ENCODE assay signal across 8 cellular contexts in genomic region chr14:22598099-22598895, GRCh38. TPM values are rescaled to one million over a fixed set of nuclear protein-coding genes. Genes with fewer than 3 reads are reported as not detected.
DNase-seq lines count a peak whose midpoint lies in the region; ATAC-seq and TF ChIP-seq lines count a peak whose summit lies in the region.

TSS of gene ABHD4 (plus strand) at chr14:22598300. CDS start at chr14:22598307, 7 bp downstream.

- WGBS in testis, 2 donors, result 1% methylated on average over 25 to 49 of the region's 49 CpGs

- H3K9me3 Mint-ChIP-seq in natural killer cell treated with Interleukin-12 subunit alpha and Interleukin-12 subunit beta and Interleukin-15 and Interleukin-18, amount 100 ng/mL, for 72 hours, result no peaks in the 10 kb centered on the region

- peak within 1 kb of the TSS; percentile 89 for H3K4me3 ChIP-seq in PC-3 (ENCODE audit: low read length)
- H3K4me3 ChIP-seq in fibroblast of villous mesenchyme (ENCODE audit: low read depth, low read length), result peak within 1 kb of the TSS; percentile 82
- peak within 1 kb of the TSS; percentile 78 for H3K4me3 ChIP-seq in testis

- peak within 1 kb of the TSS; percentile 80 to 90 for H3K27ac Mint-ChIP-seq in natural killer cell treated with Interleukin-12 subunit alpha and Interleukin-12 subunit beta and Interleukin-15 and Interleukin-18, amount 100 ng/mL, for 72 hours

- H3K4me1 ChIP-seq in PC-3 (ENCODE audit: insufficient read depth, low read length), result peaks cover 50% of the 10 kb centered on the region
- H3K4me1 ChIP-seq in testis, result peaks cover 13% of the 10 kb centered on the region

- ATAC-seq in GM19043 (IDR thresholded peaks at IDR 0.05; ENCODE audit: low read depth, unreplicated experiment), result peak; percentile 68
- peak; percentile 88 for ATAC-seq in HG03432 (IDR thresholded peaks at IDR 0.05; ENCODE audit: unreplicated experiment)
- peak; percentile 82 for ATAC-seq in PC-3
- ATAC-seq in natural killer cell treated with Interleukin-12 subunit alpha and Interleukin-12 subunit beta and Interleukin-15 and Interleukin-18, amount 100 ng/mL, for 72 hours, result peak; percentile 90 to 94

- peaks cover 15% of the 10 kb centered on the region for H3K36me3 Mint-ChIP-seq in natural killer cell treated with Interleukin-12 subunit alpha and Interleukin-12 subunit beta and Interleukin-15 and Interleukin-18, amount 100 ng/mL, for 72 hours

- no peaks in the 10 kb centered on the region for H4K20me1 ChIP-seq in PC-3 (ENCODE audit: low read length)

- peaks cover 36 to 41% of the 10 kb centered on the region in 2 donors for H3K4me1 Mint-ChIP-seq in natural killer cell treated with Interleukin-12 subunit alpha and Interleukin-12 subunit beta and Interleukin-15 and Interleukin-18, amount 100 ng/mL, for 72 hours (ENCODE audit: low read depth in 2 of 2)

- H3K27me3 Mint-ChIP-seq in natural killer cell treated with Interleukin-12 subunit alpha and Interleukin-12 subunit beta and Interleukin-15 and Interleukin-18, amount 100 ng/mL, for 72 hours, result peaks cover 13 to 15% of the 10 kb centered on the region in 2 donors

- TF ChIP-seq CTCF in PC-3 (conservative IDR thresholded peaks at IDR 0.05; ENCODE audit: low read depth, low read length), result no peak
- TF ChIP-seq CTCF in fibroblast of villous mesenchyme (IDR thresholded peaks at IDR 0.05; ENCODE audit: insufficient read depth, low read depth, low read length), result no peak
- no peak for TF ChIP-seq CTCF in testis (IDR thresholded peaks at IDR 0.05)

- CTCF ChIA-PET in PC-3 (lab: Charles Lee), result interaction anchor here (0.6 to 1.4 kb wide), 4 partner anchors 9 to 52 kb away, joined by 4 to 12 read pairs (median 8); partner anchors contain the start of gene DAD1

- H3K27ac ChIP-seq in PC-3 (ENCODE audit: low read length) (peak within 1 kb of the TSS; percentile 68), testis (peak within 1 kb of the TSS; percentile 83 to 89)

- no peaks in the 10 kb centered on the region for H3K27me3 ChIP-seq in PC-3 (ENCODE audit: low read length)
- H3K27me3 ChIP-seq in testis, result no peaks in the 10 kb centered on the region

- H3K9me2 ChIP-seq in PC-3 (replicated peaks; ENCODE audit: low read length), result no peaks in the 10 kb centered on the region

- H3K9me3 ChIP-seq in PC-3 (ENCODE audit: low read length), result no peaks in the 10 kb centered on the region
- H3K9me3 ChIP-seq in testis, result no peaks in the 10 kb centered on the region

- H3K36me3 ChIP-seq in PC-3 (ENCODE audit: low read depth, low read length), result peaks cover 1% of the 10 kb centered on the region; the same call in 1 of the 2 replicates
- no peaks in the 10 kb centered on the region for H3K36me3 ChIP-seq in testis (ENCODE audit: low read depth, missing control alignments)

- peaks cover 16% of the 10 kb centered on the region for H3K79me2 ChIP-seq in PC-3 (ENCODE audit: low read length)

- H2AFZ ChIP-seq in PC-3 (ENCODE audit: low read length), result peak within 1 kb of the TSS; percentile 97

- peaks cover 5% of the 10 kb centered on the region for H3F3A ChIP-seq in PC-3 (ENCODE audit: low read length, unreplicated experiment)

- intact Hi-C loops in PC-3 (cut with micrococcal nuclease) (loop anchor here (2.0 kb wide), 2 partner anchors 27 to 55 kb away; no protein-coding TSS in a partner anchor), testis (cut with DNase I; ENCODE audit: low total_unique reads) (no loop called here)

- peak within 1 kb of the TSS; percentile 73 for H3K9ac ChIP-seq in PC-3 (ENCODE audit: low read length)

- peak within 1 kb of the TSS; percentile 98 for H3K4me3 Mint-ChIP-seq in natural killer cell treated with Interleukin-12 subunit alpha and Interleukin-12 subunit beta and Interleukin-15 and Interleukin-18, amount 100 ng/mL, for 72 hours

- peak; percentile 73 for DNase-seq in CD1c-positive myeloid dendritic cell (ENCODE audit: extremely low spot score)
- peak; percentile 61 for DNase-seq in PC-3
- peak; percentile 58 for DNase-seq in activated gamma-delta T cell treated with Interleukin-2 at 50 U/mL for 16 hours
- DNase-seq in fibroblast of villous mesenchyme (ENCODE audit: low read depth), result peak; percentile 72
- DNase-seq in natural killer cell treated with Interleukin-12 subunit alpha and Interleukin-12 subunit beta and Interleukin-15 and Interleukin-18, amount 100 ng/mL, for 72 hours (ENCODE audit: low spot score), result peak; percentile 75
- peak; percentile 89 for DNase-seq in testis

- TSS peak; percentile 80 for BruUV-seq in PC-3 (replicated peaks; lab: Mats Ljungman, UMichigan)

- POLR2A ChIA-PET in PC-3 (lab: Charles Lee; ENCODE audit: unreplicated experiment), result interaction anchor here (0.6 to 1.9 kb wide), 3 partner anchors 9 to 53 kb away, joined by 3 to 18 read pairs (median 5); partner anchors contain the start of gene DAD1

- H3K4me2 ChIP-seq in PC-3 (ENCODE audit: low read length), result peak within 1 kb of the TSS; percentile 87

- peak; percentile 27 for TF ChIP-seq POLR2A in testis (IDR thresholded peaks at IDR 0.05)

RNA-seq across cellular contexts. Expression of gene ABHD4, which starts in this region (rescaled TPM):
- 9.1 and 9.6 TPM in 2 replicates for total RNA-seq in PC-3 (2014; rRNA removed)
- 13.4 and 32.2 TPM in 2 replicates for total RNA-seq in fibroblast of villous mesenchyme
- total RNA-seq in natural killer cell treated with Interleukin-12 subunit alpha and Interleukin-12 subunit beta and Interleukin-15 and Interleukin-18, amount 100 ng/mL, for 72 hours, result 10 to 100 TPM in 1 of 2 donors, 1 to 10 TPM in 1; 8.4 to 36.8 TPM
- total RNA-seq in testis, result 100 to 1,000 TPM; 122 to 158 TPM
- polyA plus RNA-seq in testis (ENCODE audit: insufficient read depth, low read depth, low replicate concordance), result 111 TPM

Comparison
In these comparisons a context has a peak if more than half of its experiments do, and no peak if none do; other contexts are left out.
1. Peak in every context shown above with its lines: DNase-seq, ATAC-seq, H3K4me3 ChIP-seq and H3K27ac ChIP-seq.